In the genomic region with DNA sequence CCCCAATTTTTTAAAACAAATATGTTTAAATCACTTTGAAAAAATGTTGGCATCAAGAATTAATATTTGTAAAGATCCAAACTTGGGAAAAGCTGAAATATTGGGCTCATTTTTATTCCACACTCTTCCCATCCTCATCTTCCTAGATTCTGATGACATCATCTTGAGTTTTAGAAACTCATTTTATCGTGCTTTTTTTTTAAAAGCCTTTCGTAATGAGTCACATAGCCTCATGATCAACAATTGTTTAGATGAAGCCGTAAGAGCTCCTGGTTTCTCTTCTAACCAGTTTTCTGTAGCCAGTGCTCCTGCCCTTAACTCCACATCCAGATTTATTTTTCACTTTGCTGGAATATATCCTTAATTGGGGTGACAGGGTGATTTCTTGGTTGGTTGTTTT, we compare ENCODE assay signal across 16 cellular contexts.
DNase-seq lines count a peak whose midpoint lies in the region; ATAC-seq and TF ChIP-seq lines count a peak whose summit lies in the region.
"Had no signal": no experiment of that assay in that cellular context is flagged by ENCODE, and none has a peak within 500 bp of the region (broad histone marks: within the 10 kb centered on the region; RNA-seq: fewer than 3 reads in every experiment).

No MANE protein-coding gene starts in this region.

- ATAC-seq in HG02759 (IDR thresholded peaks at IDR 0.05; ENCODE audit: unreplicated experiment) = no peak
- ATAC-seq in GM18511 (IDR thresholded peaks at IDR 0.05; ENCODE audit: unreplicated experiment) = no peak

- peaks cover 26% of the 10 kb centered on the region for H3K36me3 Mint-ChIP-seq in MCF 10A (ENCODE audit: insufficient read depth, unreplicated experiment)

- no peaks in the 10 kb centered on the region for H3K4me1 Mint-ChIP-seq in MCF 10A (ENCODE audit: insufficient read depth, unreplicated experiment)

- POLR2A ChIA-PET in MCF 10A (lab: Yijun Ruan, JAX) = interaction anchor here (0.7 kb wide), 1 partner anchor 869 kb away, joined by 3 read pairs; no protein-coding TSS in a partner anchor

- H3K4me3 Mint-ChIP-seq in MCF 10A (ENCODE audit: unreplicated experiment) = no peak overlapping the region
- H3K4me3 Mint-ChIP-seq: CD4-positive, CD25-positive, alpha-beta regulatory T cell; T-helper 1 cell treated with Interleukin-12 subunit alpha and Interleukin-12 subunit beta and Interleukin-4 antibody, amounts not matched to agents 30 μg/mL and 1 μg/mL, for 36 hours had no signal

- no peak for TF ChIP-seq CTCF in MCF 10A (IDR thresholded peaks at IDR 0.05; ENCODE audit: unreplicated experiment)

- H3K27ac Mint-ChIP-seq in MCF 10A (ENCODE audit: low read depth, unreplicated experiment) = no peak overlapping the region
- H3K27ac Mint-ChIP-seq: T-helper 1 cell treated with Interleukin-12 subunit alpha and Interleukin-12 subunit beta and Interleukin-4 antibody, amounts not matched to agents 30 μg/mL and 1 μg/mL, for 36 hours had no signal

- intact Hi-C loops in MCF 10A (cut with micrococcal nuclease) = no loop called here

- no peaks in the 10 kb centered on the region for H3K9me3 Mint-ChIP-seq in MCF 10A (ENCODE audit: unreplicated experiment)
- H3K9me3 Mint-ChIP-seq: T-helper 1 cell treated with Interleukin-12 subunit alpha and Interleukin-12 subunit beta and Interleukin-4 antibody, amounts not matched to agents 30 μg/mL and 1 μg/mL, for 36 hours had no signal

- CTCF ChIA-PET in MCF 10A (lab: Yijun Ruan, JAX) = no interaction called here

- BruUV-seq in MCF 10A (replicated peaks; lab: Mats Ljungman, UMichigan) = no TSS peak

- DNase-seq in AG20443 (ENCODE audit: low spot score) (peak; percentile 71), HS-5 (ENCODE audit: low read depth) (peak; percentile 20), MCF 10A (ENCODE audit: unreplicated experiment) (peak; percentile 8), kidney tubule cell (ENCODE audit: low spot score) (peak; percentile 2), NCI-H1930 (lab: John Stamatoyannopoulos, UW) (no peak)
- DNase-seq in effector CD8-positive, alpha-beta T cell (lab: John Stamatoyannopoulos, UW) = no peak
- DNase-seq: activated CD4-positive, alpha-beta T cell treated with anti-CD3 and anti-CD28 coated beads, Interleukin-2, amount 50 U/mL, for 1 hour; activated effector memory CD4-positive, alpha-beta T cell treated with anti-CD3 and anti-CD28 coated beads, Interleukin-2, amount 50 U/mL, for 16 hours; CD4-positive, CD25-positive, alpha-beta regulatory T cell; NCI-H2171 treated with DMSO at 0.1 percent for 48 hours; psoas muscle; stimulated activated CD4-positive, alpha-beta T cell treated with anti-CD3 and anti-CD28 coated beads, Interleukin-4, amount 100 ng/mL, for 1 hour; stimulated activated naive CD4-positive, alpha-beta T cell treated with Interleukin-2 at 50 U/mL for 16 hours had no signal

- H3K27me3 Mint-ChIP-seq in MCF 10A (ENCODE audit: insufficient read depth, unreplicated experiment) = no peaks in the 10 kb centered on the region
- H3K27me3 Mint-ChIP-seq: CD4-positive, CD25-positive, alpha-beta regulatory T cell had no signal

Comparison
In these comparisons a context has a peak if more than half of its experiments do, and no peak if none do; other contexts are left out.
1. DNase-seq: peak in AG20443 (single experiment), HS-5 (single experiment), MCF 10A (single experiment) and kidney tubule cell (single experiment); none in NCI-H1930 (0 of 2) and effector CD8-positive, alpha-beta T cell (single experiment).